ENCODE assay signal across 1 cellular context in the genomic region with DNA sequence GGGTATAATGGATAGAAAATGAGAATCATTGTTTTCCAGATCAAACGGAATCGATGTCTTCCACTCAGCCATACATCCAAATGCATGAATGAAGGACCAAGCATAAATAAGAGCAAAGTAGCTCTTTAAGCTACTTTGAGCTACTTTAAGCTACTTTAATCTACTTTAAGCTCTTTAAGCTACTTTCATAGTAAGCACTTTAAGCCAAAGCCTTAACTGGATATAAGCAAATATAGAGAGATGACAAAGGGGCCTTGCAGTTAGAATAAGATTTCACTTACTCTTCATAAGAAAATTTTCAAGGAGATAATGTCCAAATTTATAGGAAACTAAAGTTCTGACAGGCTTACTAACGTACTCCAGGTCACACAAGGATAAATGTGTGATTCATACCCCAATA.
TF ChIP-seq lines count a peak whose summit lies in the region.

No MANE protein-coding gene starts in this region.

TF ChIP-seq in HepG2, 621 proteins besides CTCF, POLR2A, EP300 and RAD21 (continued from another document):
- TF ChIP-seq, protein P1, sequence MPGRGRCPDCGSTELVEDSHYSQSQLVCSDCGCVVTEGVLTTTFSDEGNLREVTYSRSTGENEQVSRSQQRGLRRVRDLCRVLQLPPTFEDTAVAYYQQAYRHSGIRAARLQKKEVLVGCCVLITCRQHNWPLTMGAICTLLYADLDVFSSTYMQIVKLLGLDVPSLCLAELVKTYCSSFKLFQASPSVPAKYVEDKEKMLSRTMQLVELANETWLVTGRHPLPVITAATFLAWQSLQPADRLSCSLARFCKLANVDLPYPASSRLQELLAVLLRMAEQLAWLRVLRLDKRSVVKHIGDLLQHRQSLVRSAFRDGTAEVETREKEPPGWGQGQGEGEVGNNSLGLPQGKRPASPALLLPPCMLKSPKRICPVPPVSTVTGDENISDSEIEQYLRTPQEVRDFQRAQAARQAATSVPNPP (CRISPR knock-in tag; IDR thresholded peaks at IDR 0.05), result no peak
- TF ChIP-seq, protein P2, sequence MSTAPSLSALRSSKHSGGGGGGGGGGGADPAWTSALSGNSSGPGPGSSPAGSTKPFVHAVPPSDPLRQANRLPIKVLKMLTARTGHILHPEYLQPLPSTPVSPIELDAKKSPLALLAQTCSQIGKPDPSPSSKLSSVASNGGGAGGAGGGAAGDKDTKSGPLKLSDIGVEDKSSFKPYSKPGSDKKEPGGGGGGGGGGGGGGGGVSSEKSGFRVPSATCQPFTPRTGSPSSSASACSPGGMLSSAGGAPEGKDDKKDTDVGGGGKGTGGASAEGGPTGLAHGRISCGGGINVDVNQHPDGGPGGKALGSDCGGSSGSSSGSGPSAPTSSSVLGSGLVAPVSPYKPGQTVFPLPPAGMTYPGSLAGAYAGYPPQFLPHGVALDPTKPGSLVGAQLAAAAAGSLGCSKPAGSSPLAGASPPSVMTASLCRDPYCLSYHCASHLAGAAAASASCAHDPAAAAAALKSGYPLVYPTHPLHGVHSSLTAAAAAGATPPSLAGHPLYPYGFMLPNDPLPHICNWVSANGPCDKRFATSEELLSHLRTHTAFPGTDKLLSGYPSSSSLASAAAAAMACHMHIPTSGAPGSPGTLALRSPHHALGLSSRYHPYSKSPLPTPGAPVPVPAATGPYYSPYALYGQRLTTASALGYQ (CRISPR knock-in tag; IDR thresholded peaks at IDR 0.05), result no peak
- TF ChIP-seq NR1H2 (CRISPR knock-in tag; IDR thresholded peaks at IDR 0.05; ENCODE audit: borderline replicate concordance, low read depth), result no peak
- TF ChIP-seq SMAD9 (CRISPR knock-in tag; IDR thresholded peaks at IDR 0.05), result no peak
- TF ChIP-seq DMAP1 (CRISPR knock-in tag; IDR thresholded peaks at IDR 0.05), result no peak
- TF ChIP-seq DNMT1 (CRISPR knock-in tag; IDR thresholded peaks at IDR 0.05), result no peak
- no peak for TF ChIP-seq NBN (conservative IDR thresholded peaks at IDR 0.05)
- TF ChIP-seq CREB1 (IDR thresholded peaks at IDR 0.05), result no peak
- no peak for TF ChIP-seq CREB1 (CRISPR knock-in tag; IDR thresholded peaks at IDR 0.05)
- TF ChIP-seq ATAD3A (CRISPR knock-in tag; IDR thresholded peaks at IDR 0.05), result no peak
- no peak for TF ChIP-seq ZNF589 (CRISPR knock-in tag; conservative IDR thresholded peaks at IDR 0.05)
- no peak for TF ChIP-seq POGZ (CRISPR knock-in tag; IDR thresholded peaks at IDR 0.05)
- no peak for TF ChIP-seq ZNF878 (CRISPR knock-in tag; IDR thresholded peaks at IDR 0.05)
